23 cellular contexts compared by ENCODE assay signal in genomic region chr12:13153180-13153579, GRCh38. TPM values are rescaled to one million over a fixed set of nuclear protein-coding genes. Genes with fewer than 3 reads are reported as not detected.
DNase-seq lines count a peak whose midpoint lies in the region; ATAC-seq and TF ChIP-seq lines count a peak whose summit lies in the region.
"Had no signal": no experiment of that assay in that cellular context is flagged by ENCODE, and none has a peak within 500 bp of the region (broad histone marks: within the 10 kb centered on the region; RNA-seq: fewer than 3 reads in every experiment).

No MANE protein-coding gene starts in this region.

- H3K4me3 Mint-ChIP-seq in neural progenitor cell: no peak overlapping the region
- H3K4me3 Mint-ChIP-seq in activated T-helper 2 cell treated with anti-CD3 and anti-CD28 coated beads, Interferon-gamma antibody, Interleukin-2, Interleukin-4, amounts not matched to agents 10 μg/mL and 5 μg/mL and 100 μg/mL, durations not matched to agents 14 hours and 24 hours and 36 hours (ENCODE audit: low read depth): no peak overlapping the region
- H3K4me3 Mint-ChIP-seq: CD4-positive, alpha-beta memory T cell had no signal

- H3K27ac ChIP-seq in ACC112 (ENCODE audit: low read depth, low read length) (peak overlapping the region; percentile 82; the same call in 1 of the 2 replicates), neural progenitor cell (no peak overlapping the region)

- intact Hi-C loops in activated T-helper 2 cell treated with anti-CD3 and anti-CD28 coated beads, Interferon-gamma antibody, Interleukin-2, Interleukin-4, amounts not matched to agents 10 μg/mL and 5 μg/mL and 100 μg/mL, durations not matched to agents 14 hours and 24 hours and 36 hours (cut with micrococcal nuclease): no loop called here

- H3K9ac ChIP-seq in neural progenitor cell: no peak overlapping the region
- H3K9ac ChIP-seq: KMS-11 had no signal

- peaks cover 31% of the 10 kb centered on the region for H3K4me1 ChIP-seq in ACC112 (ENCODE audit: control insufficient read depth, insufficient read depth, low read length, unreplicated experiment)
- H3K4me1 ChIP-seq in neural progenitor cell: peaks cover 9% of the 10 kb centered on the region
- H3K4me1 ChIP-seq: HAP-1 had no signal

- no peaks in the 10 kb centered on the region for H3K4me1 Mint-ChIP-seq in neural progenitor cell
- H3K4me1 Mint-ChIP-seq in activated T-helper 2 cell treated with anti-CD3 and anti-CD28 coated beads, Interferon-gamma antibody, Interleukin-2, Interleukin-4, amounts not matched to agents 10 μg/mL and 5 μg/mL and 100 μg/mL, durations not matched to agents 14 hours and 24 hours and 36 hours (ENCODE audit: low read depth): no peaks in the 10 kb centered on the region
- H3K4me1 Mint-ChIP-seq: CD4-positive, alpha-beta memory T cell had no signal

- DNase-seq in H7 (peak; percentile 24), cerebellar cortex (ENCODE audit: low spot score) (peak; percentile 87), neural progenitor cell (ENCODE audit: low spot score) (no peak), GDM1 (lab: John Stamatoyannopoulos, UW) (no peak)
- no peak for DNase-seq in activated T-helper 2 cell treated with anti-CD3 and anti-CD28 coated beads, Interferon-gamma antibody, Interleukin-2, Interleukin-4, amounts not matched to agents 10 μg/mL and 5 μg/mL and 100 μg/mL, durations not matched to agents 14 hours and 24 hours and 36 hours (ENCODE audit: low spot score)
- DNase-seq: Caco-2; CD4-positive, alpha-beta memory T cell; DMS 273 treated with DMSO at 0.1 percent for 48 hours; DND-41; NCI-H1105; NCI-H146; NCI-H2029 treated with DMSO at 0.1 percent for 48 hours; NCI-H2171; NCI-H345; NCI-H524 treated with DMSO at 0.1 percent for 48 hours; NCI-H82 had no signal

- TF ChIP-seq CTCF in neural progenitor cell (IDR thresholded peaks at IDR 0.05): no peak

- no peaks in the 10 kb centered on the region for H4K20me1 ChIP-seq in neural progenitor cell (ENCODE audit: low read depth)

- no peak overlapping the region for H3K4me2 ChIP-seq in neural progenitor cell

- H3F3A ChIP-seq in neural progenitor cell (ENCODE audit: low read depth): peaks cover 16% of the 10 kb centered on the region

- no peaks in the 10 kb centered on the region for H3K27me3 ChIP-seq in ACC112 (ENCODE audit: insufficient read depth, low read length)
- H3K27me3 ChIP-seq in H7 (ENCODE audit: control insufficient read depth, insufficient read depth, low read length): no peaks in the 10 kb centered on the region
- no peaks in the 10 kb centered on the region for H3K27me3 ChIP-seq in neural progenitor cell

- no peak overlapping the region for H3K4me3 ChIP-seq in ACC112 (ENCODE audit: low read depth, low read length)
- H3K4me3 ChIP-seq in H7 (ENCODE audit: insufficient read depth, low read depth, low read length): no peak overlapping the region
- no peak overlapping the region for H3K4me3 ChIP-seq in neural progenitor cell
- H3K4me3 ChIP-seq: HAP-1 had no signal

- H3K27ac Mint-ChIP-seq in neural progenitor cell: peak overlapping the region; percentile 75
- no peak overlapping the region for H3K27ac Mint-ChIP-seq in activated T-helper 2 cell treated with anti-CD3 and anti-CD28 coated beads, Interferon-gamma antibody, Interleukin-2, Interleukin-4, amounts not matched to agents 10 μg/mL and 5 μg/mL and 100 μg/mL, durations not matched to agents 14 hours and 24 hours and 36 hours

- no peaks in the 10 kb centered on the region for H3K36me3 ChIP-seq in ACC112 (ENCODE audit: insufficient read depth, low read length)
- no peaks in the 10 kb centered on the region for H3K36me3 ChIP-seq in H7 (replicated peaks; ENCODE audit: control insufficient read depth, insufficient read depth, low read length)
- no peaks in the 10 kb centered on the region for H3K36me3 ChIP-seq in neural progenitor cell
- H3K36me3 ChIP-seq: HAP-1 had no signal

- no peaks in the 10 kb centered on the region for H3K27me3 Mint-ChIP-seq in neural progenitor cell (ENCODE audit: insufficient read depth, low read depth)
- peaks cover 34% of the 10 kb centered on the region for H3K27me3 Mint-ChIP-seq in activated T-helper 2 cell treated with anti-CD3 and anti-CD28 coated beads, Interferon-gamma antibody, Interleukin-2, Interleukin-4, amounts not matched to agents 10 μg/mL and 5 μg/mL and 100 μg/mL, durations not matched to agents 14 hours and 24 hours and 36 hours (ENCODE audit: low read depth)

- ATAC-seq in HG02610 (IDR thresholded peaks at IDR 0.05; ENCODE audit: unreplicated experiment) (no peak), HG02798 (IDR thresholded peaks at IDR 0.05; ENCODE audit: poor library complexity, unreplicated experiment) (no peak)

- peaks cover 3% of the 10 kb centered on the region for H3K9me3 Mint-ChIP-seq in neural progenitor cell
- H3K9me3 Mint-ChIP-seq in activated T-helper 2 cell treated with anti-CD3 and anti-CD28 coated beads, Interferon-gamma antibody, Interleukin-2, Interleukin-4, amounts not matched to agents 10 μg/mL and 5 μg/mL and 100 μg/mL, durations not matched to agents 14 hours and 24 hours and 36 hours: no peaks in the 10 kb centered on the region

- H3K36me3 Mint-ChIP-seq in neural progenitor cell: peaks cover 2% of the 10 kb centered on the region
- no peaks in the 10 kb centered on the region for H3K36me3 Mint-ChIP-seq in activated T-helper 2 cell treated with anti-CD3 and anti-CD28 coated beads, Interferon-gamma antibody, Interleukin-2, Interleukin-4, amounts not matched to agents 10 μg/mL and 5 μg/mL and 100 μg/mL, durations not matched to agents 14 hours and 24 hours and 36 hours (ENCODE audit: low read depth)
- H3K36me3 Mint-ChIP-seq: CD4-positive, alpha-beta memory T cell had no signal

- no peaks in the 10 kb centered on the region for H3K9me3 ChIP-seq in neural progenitor cell (ENCODE audit: low read depth)
- H3K9me3 ChIP-seq: Caco-2, HAP-1 had no signal

- H2AFZ ChIP-seq in ACC112 (ENCODE audit: low read length, unreplicated experiment) (no peak overlapping the region), neural progenitor cell (replicated peaks) (peak overlapping the region; percentile 98)

- H3K79me2 ChIP-seq in ACC112 (ENCODE audit: control insufficient read depth, insufficient read depth, low read length, unreplicated experiment) (no peaks in the 10 kb centered on the region), neural progenitor cell (ENCODE audit: low read depth) (no peaks in the 10 kb centered on the region)

RNA-seq across cellular contexts. Expression of gene EMP1, which starts 43.3 kb away (rescaled TPM):
- 0.44 and 0.48 TPM in 2 replicates for total RNA-seq in H7 (2014; rRNA removed; shearing (Covaris generic))
- 0.43 TPM in 1 of 2 replicates, not detected in the other for total RNA-seq in neural progenitor cell (ENCODE audit: low replicate concordance)
- total RNA-seq in activated T-helper 2 cell treated with anti-CD3 and anti-CD28 coated beads, Interferon-gamma antibody, Interleukin-2, Interleukin-4, amounts not matched to agents 10 μg/mL and 5 μg/mL and 100 μg/mL, durations not matched to agents 14 hours and 24 hours and 36 hours: 9.5 and 10.2 TPM in 2 replicates

RNA-seq across cellular contexts. Expression of gene GSG1, which starts 49.7 kb away (rescaled TPM):
- 0.07 TPM in 1 of 2 replicates, not detected in the other for total RNA-seq in H7 (2014; rRNA removed; shearing (Covaris generic))
- not detected in 2 replicates for total RNA-seq in neural progenitor cell (ENCODE audit: low replicate concordance)
- total RNA-seq in activated T-helper 2 cell treated with anti-CD3 and anti-CD28 coated beads, Interferon-gamma antibody, Interleukin-2, Interleukin-4, amounts not matched to agents 10 μg/mL and 5 μg/mL and 100 μg/mL, durations not matched to agents 14 hours and 24 hours and 36 hours: not detected in 2 replicates
- total RNA-seq: Caco-2; CD4-positive, alpha-beta memory T cell; OCI-LY7; SK-MEL-5 had no signal

Comparison
In these comparisons a context has a peak if more than half of its experiments do, and no peak if none do; other contexts are left out.
1. DNase-seq: peak in H7 (single experiment) and cerebellar cortex (single experiment); none in neural progenitor cell (single experiment), activated T-helper 2 cell treated with anti-CD3 and anti-CD28 coated beads, Interferon-gamma antibody, Interleukin-2, Interleukin-4, amounts not matched to agents 10 μg/mL and 5 μg/mL and 100 μg/mL, durations not matched to agents 14 hours and 24 hours and 36 hours (single experiment) and GDM1 (single experiment).